Comparison of ENCODE assay signal across 1 cellular context in genomic region chr20:53623127-53623453, GRCh38.
TF ChIP-seq lines count a peak whose summit lies in the region.

No MANE protein-coding gene starts in this region.

TF ChIP-seq in HepG2, 621 proteins besides CTCF, POLR2A, EP300 and RAD21 (continued from another document):
- TF ChIP-seq, protein P1, sequence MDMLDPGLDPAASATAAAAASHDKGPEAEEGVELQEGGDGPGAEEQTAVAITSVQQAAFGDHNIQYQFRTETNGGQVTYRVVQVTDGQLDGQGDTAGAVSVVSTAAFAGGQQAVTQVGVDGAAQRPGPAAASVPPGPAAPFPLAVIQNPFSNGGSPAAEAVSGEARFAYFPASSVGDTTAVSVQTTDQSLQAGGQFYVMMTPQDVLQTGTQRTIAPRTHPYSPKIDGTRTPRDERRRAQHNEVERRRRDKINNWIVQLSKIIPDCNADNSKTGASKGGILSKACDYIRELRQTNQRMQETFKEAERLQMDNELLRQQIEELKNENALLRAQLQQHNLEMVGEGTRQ (IDR thresholded peaks at IDR 0.05; ENCODE audit: low read depth, low read length): no peak
- TF ChIP-seq, protein P1 (CRISPR knock-in tag; IDR thresholded peaks at IDR 0.05; ENCODE audit: borderline replicate concordance): no peak
- TF ChIP-seq FOXK2 (IDR thresholded peaks at IDR 0.05): no peak
- TF ChIP-seq MTA3 (CRISPR knock-in tag; IDR thresholded peaks at IDR 0.05): no peak
- TF ChIP-seq ZNF432 (CRISPR knock-in tag; IDR thresholded peaks at IDR 0.05; ENCODE audit: borderline replicate concordance): no peak
- TF ChIP-seq ONECUT2 (CRISPR knock-in tag; IDR thresholded peaks at IDR 0.05): peak; percentile 59; the same call in 1 of the 2 replicates
- TF ChIP-seq NCOA2 (CRISPR knock-in tag; IDR thresholded peaks at IDR 0.05): no peak
- peak; percentile 25; the same call in 1 of the 2 replicates for TF ChIP-seq NAIF1 (CRISPR knock-in tag; IDR thresholded peaks at IDR 0.05; ENCODE audit: borderline replicate concordance)
- TF ChIP-seq ADNP (CRISPR knock-in tag; IDR thresholded peaks at IDR 0.05): no peak
- TF ChIP-seq ZNF605 (CRISPR knock-in tag; IDR thresholded peaks at IDR 0.05): peak; percentile 4; the same call in 1 of the 2 replicates
- no peak for TF ChIP-seq SMARCE1 (IDR thresholded peaks at IDR 0.05; ENCODE audit: borderline replicate concordance)
- no peak for TF ChIP-seq SMARCC2 (IDR thresholded peaks at IDR 0.05)
- no peak for TF ChIP-seq ZBTB26 (CRISPR knock-in tag; IDR thresholded peaks at IDR 0.05; ENCODE audit: borderline replicate concordance)
- no peak for TF ChIP-seq TBX2 (CRISPR knock-in tag; IDR thresholded peaks at IDR 0.05; ENCODE audit: borderline replicate concordance)
- 0 out of 2 replicates have a peak, but pooled peaks have one; percentile 18 for TF ChIP-seq ZNF547 (CRISPR knock-in tag; IDR thresholded peaks at IDR 0.05)
- TF ChIP-seq TBX3 (IDR thresholded peaks at IDR 0.05; ENCODE audit: borderline replicate concordance): peak; percentile 38; the same call in 1 of the 2 replicates
- TF ChIP-seq ZBTB38 (CRISPR knock-in tag; IDR thresholded peaks at IDR 0.05): no peak
- TF ChIP-seq, protein P2, sequence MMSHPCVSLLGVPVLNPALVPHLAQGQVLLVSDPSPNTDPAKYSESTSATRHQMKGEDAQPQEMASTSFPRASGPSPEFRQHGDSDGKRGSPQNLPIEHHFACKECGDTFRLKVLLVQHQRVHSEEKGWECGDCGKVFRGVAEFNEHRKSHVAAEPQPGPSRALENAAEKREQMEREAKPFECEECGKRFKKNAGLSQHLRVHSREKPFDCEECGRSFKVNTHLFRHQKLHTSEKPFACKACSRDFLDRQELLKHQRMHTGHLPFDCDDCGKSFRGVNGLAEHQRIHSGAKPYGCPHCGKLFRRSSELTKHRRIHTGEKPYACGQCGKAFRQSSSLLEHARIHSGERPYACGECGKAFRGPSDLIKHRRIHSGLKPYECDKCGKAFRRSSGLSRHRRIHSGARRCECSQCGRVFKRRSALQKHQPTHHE (CRISPR knock-in tag; IDR thresholded peaks at IDR 0.05; ENCODE audit: borderline replicate concordance): no peak
- no peak for TF ChIP-seq HMG20B (CRISPR knock-in tag; conservative IDR thresholded peaks at IDR 0.05)
- TF ChIP-seq ZNF335 (CRISPR knock-in tag; IDR thresholded peaks at IDR 0.05): no peak
- TF ChIP-seq ZNF749 (CRISPR knock-in tag; IDR thresholded peaks at IDR 0.05; ENCODE audit: borderline replicate concordance): no peak
- TF ChIP-seq HOMEZ (CRISPR knock-in tag; IDR thresholded peaks at IDR 0.05; ENCODE audit: low read depth): no peak
- no peak for TF ChIP-seq ZNF18 (CRISPR knock-in tag; IDR thresholded peaks at IDR 0.05; ENCODE audit: insufficient replicate concordance)
TF ChIP-seq in HepG2: peak in this region for 16.
